Comparison of ENCODE assay signal across 1 cellular context in genomic region chr1:114192328-114192727, GRCh38.
TF ChIP-seq lines count a peak whose summit lies in the region.

No MANE protein-coding gene starts in this region.

TF ChIP-seq in WTC11, 78 proteins besides CTCF, POLR2A, EP300 and RAD21 (continued from another document):
- no peak for TF ChIP-seq FOXP4 (CRISPR knock-in tag; IDR thresholded peaks at IDR 0.05)
- no peak for TF ChIP-seq SP1 (CRISPR knock-in tag; conservative IDR thresholded peaks at IDR 0.05)
- no peak for TF ChIP-seq TEAD4 (CRISPR knock-in tag; IDR thresholded peaks at IDR 0.05)
